13 cellular contexts compared by ENCODE assay signal in the genomic region with DNA sequence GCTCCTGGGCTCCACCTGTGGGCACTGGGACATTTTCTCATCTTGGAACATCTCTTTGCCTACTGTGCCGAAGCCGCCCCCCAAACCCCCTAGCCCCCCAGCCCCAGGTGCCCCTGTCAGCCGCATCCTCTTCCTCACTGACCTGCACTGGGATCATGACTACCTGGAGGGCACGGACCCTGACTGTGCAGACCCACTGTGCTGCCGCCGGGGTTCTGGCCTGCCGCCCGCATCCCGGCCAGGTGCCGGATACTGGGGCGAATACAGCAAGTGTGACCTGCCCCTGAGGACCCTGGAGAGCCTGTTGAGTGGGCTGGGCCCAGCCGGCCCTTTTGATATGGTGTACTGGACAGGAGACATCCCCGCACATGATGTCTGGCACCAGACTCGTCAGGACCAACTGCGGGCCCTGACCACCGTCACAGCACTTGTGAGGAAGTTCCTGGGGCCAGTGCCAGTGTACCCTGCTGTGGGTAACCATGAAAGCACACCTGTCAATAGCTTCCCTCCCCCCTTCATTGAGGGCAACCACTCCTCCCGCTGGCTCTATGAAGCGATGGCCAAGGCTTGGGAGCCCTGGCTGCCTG. TPM values are rescaled to one million over a fixed set of nuclear protein-coding genes. Genes with fewer than 3 reads are reported as not detected.
A peak's percentile ranks its signal among the peaks of the same experiment; 100 is the strongest.
DNase-seq lines count a peak whose midpoint lies in the region; ATAC-seq and TF ChIP-seq lines count a peak whose summit lies in the region.
"Had no signal": no experiment of that assay in that cellular context is flagged by ENCODE, and none has a peak within 500 bp of the region (broad histone marks: within the 10 kb centered on the region; RNA-seq: fewer than 3 reads in every experiment).

No MANE protein-coding gene starts in this region.

- no peak overlapping the region for H3K27ac ChIP-seq in OCI-LY3 (ENCODE audit: low read length)
- H3K27ac ChIP-seq in psoas muscle, result peak overlapping the region; percentile 95
- H3K27ac ChIP-seq: 22Rv1 had no signal

- 83 to 88% (median 84%) methylated on average over 18 of the region's 18 CpGs for WGBS in psoas muscle, 3 donors

- H3K9me3 ChIP-seq in OCI-LY3 (ENCODE audit: insufficient read depth, low read length), result no peaks in the 10 kb centered on the region
- no peaks in the 10 kb centered on the region for H3K9me3 ChIP-seq in psoas muscle
- H3K9me3 ChIP-seq: tibial nerve had no signal

- no peak overlapping the region for H3K9ac ChIP-seq in OCI-LY3 (ENCODE audit: low read length)

- H3K79me2 ChIP-seq in OCI-LY3 (ENCODE audit: low read length), result no peaks in the 10 kb centered on the region

- H3K4me3 ChIP-seq in OCI-LY3 (ENCODE audit: low read length) (no peak overlapping the region), epithelial cell of proximal tubule (ENCODE audit: low read depth, low read length) (peak overlapping the region; percentile 88), psoas muscle (peak overlapping the region; percentile 89)

- H2AFZ ChIP-seq in OCI-LY3 (ENCODE audit: low read depth, low read length), result no peak overlapping the region

- peak overlapping the region; percentile 94; the same call in 1 of the 2 replicates for H3K4me2 ChIP-seq in OCI-LY3 (ENCODE audit: low read length)

- peaks cover 12% of the 10 kb centered on the region for H3K4me1 ChIP-seq in OCI-LY3 (ENCODE audit: low read length)
- peaks cover 17% of the 10 kb centered on the region for H3K4me1 ChIP-seq in psoas muscle

- H4K20me1 ChIP-seq in OCI-LY3 (ENCODE audit: insufficient read depth, low read length), result no peaks in the 10 kb centered on the region

- no peak for ATAC-seq in psoas muscle

- no peaks in the 10 kb centered on the region for H3K27me3 ChIP-seq in OCI-LY3 (ENCODE audit: low read depth, low read length)
- no peaks in the 10 kb centered on the region for H3K27me3 ChIP-seq in psoas muscle (ENCODE audit: insufficient read depth in 3 of 3, low read length in 2 of 3)
- H3K27me3 ChIP-seq: tibial nerve had no signal

- H3K36me3 ChIP-seq in OCI-LY3 (replicated peaks; ENCODE audit: low read depth, low read length) (no peaks in the 10 kb centered on the region), psoas muscle (ENCODE audit: insufficient read depth in 1 of 2, low read depth in 1 of 2) (peaks cover 3 to 41% of the 10 kb centered on the region in 2 donors)

- no peak for TF ChIP-seq CTCF in OCI-LY3 (IDR thresholded peaks at IDR 0.05; ENCODE audit: low read depth, low read length)
- TF ChIP-seq CTCF in epithelial cell of proximal tubule (conservative IDR thresholded peaks at IDR 0.05; ENCODE audit: low read depth, low read length), result no peak
- no peak for TF ChIP-seq CTCF in psoas muscle (IDR thresholded peaks at IDR 0.05)

- DNase-seq in NCI-H1092 treated with DMSO at 0.1 percent for 48 hours (lab: John Stamatoyannopoulos, UW), result peak; percentile 15
- DNase-seq in NCI-H1092 (lab: John Stamatoyannopoulos, UW), result no peak
- no peak for DNase-seq in epithelial cell of proximal tubule (ENCODE audit: low read depth)
- DNase-seq in psoas muscle, result no peak
- DNase-seq in NK-92 treated with Interleukin-12 subunit alpha and Interleukin-12 subunit beta, amount 100 ng/mL, for 24 hours (lab: John Stamatoyannopoulos, UW), result no peak
- DNase-seq in GM19238 (ENCODE audit: insufficient read length, low spot score), result no peak
- no peak for DNase-seq in GDM1 (lab: John Stamatoyannopoulos, UW)
- DNase-seq: KBM-7; stimulated activated CD4-positive, alpha-beta T cell treated with anti-CD3 and anti-CD28 coated beads, Interleukin-15, amount 100 ng/mL, for 24 hours had no signal

- intact Hi-C loops in psoas muscle (cut with DNase I), result loop anchor here in 1 of 2 donors (2.0 to 10.0 kb wide), 3 partner anchors 27 to 213 kb away; partner anchors contain the start of genes APBB1, ARFIP2, ILK and RRP8

RNA-seq across cellular contexts. Expression of gene SMPD1, which starts 1.4 kb away (rescaled TPM):
- total RNA-seq in epithelial cell of proximal tubule, result 22.5 and 24.3 TPM in 2 replicates
- 10 to 100 TPM; 37.6 to 57.4 (median 39.1) TPM for total RNA-seq in psoas muscle
- 10 to 100 TPM; 32.7 to 50.9 (median 33.6) TPM for polyA plus RNA-seq in psoas muscle

RNA-seq across cellular contexts. Expression of gene APBB1, which starts 27.3 kb away (rescaled TPM):
- total RNA-seq in epithelial cell of proximal tubule, result 24.7 and 28.3 TPM in 2 replicates
- total RNA-seq in psoas muscle, result 10 to 100 TPM; 36.5 to 53.9 (median 43.0) TPM
- polyA plus RNA-seq in psoas muscle, result 10 to 100 TPM; 39.5 to 49.5 (median 42.5) TPM

RNA-seq across cellular contexts. Expression of gene HPX, which starts 49.1 kb away (rescaled TPM):
- total RNA-seq in epithelial cell of proximal tubule (0.06 and 1.0 TPM in 2 replicates), psoas muscle (under 1 TPM in 3 of 4 donors, not detected in 1; 0.34 to 0.75 (median 0.36) TPM)
- under 1 TPM; 0.04 to 0.38 (median 0.16) TPM for polyA plus RNA-seq in psoas muscle
- total RNA-seq: activated CD8-positive, alpha-beta memory T cell treated with anti-CD3 and anti-CD28 coated beads for 36 hours had no signal
